In the genomic region with DNA sequence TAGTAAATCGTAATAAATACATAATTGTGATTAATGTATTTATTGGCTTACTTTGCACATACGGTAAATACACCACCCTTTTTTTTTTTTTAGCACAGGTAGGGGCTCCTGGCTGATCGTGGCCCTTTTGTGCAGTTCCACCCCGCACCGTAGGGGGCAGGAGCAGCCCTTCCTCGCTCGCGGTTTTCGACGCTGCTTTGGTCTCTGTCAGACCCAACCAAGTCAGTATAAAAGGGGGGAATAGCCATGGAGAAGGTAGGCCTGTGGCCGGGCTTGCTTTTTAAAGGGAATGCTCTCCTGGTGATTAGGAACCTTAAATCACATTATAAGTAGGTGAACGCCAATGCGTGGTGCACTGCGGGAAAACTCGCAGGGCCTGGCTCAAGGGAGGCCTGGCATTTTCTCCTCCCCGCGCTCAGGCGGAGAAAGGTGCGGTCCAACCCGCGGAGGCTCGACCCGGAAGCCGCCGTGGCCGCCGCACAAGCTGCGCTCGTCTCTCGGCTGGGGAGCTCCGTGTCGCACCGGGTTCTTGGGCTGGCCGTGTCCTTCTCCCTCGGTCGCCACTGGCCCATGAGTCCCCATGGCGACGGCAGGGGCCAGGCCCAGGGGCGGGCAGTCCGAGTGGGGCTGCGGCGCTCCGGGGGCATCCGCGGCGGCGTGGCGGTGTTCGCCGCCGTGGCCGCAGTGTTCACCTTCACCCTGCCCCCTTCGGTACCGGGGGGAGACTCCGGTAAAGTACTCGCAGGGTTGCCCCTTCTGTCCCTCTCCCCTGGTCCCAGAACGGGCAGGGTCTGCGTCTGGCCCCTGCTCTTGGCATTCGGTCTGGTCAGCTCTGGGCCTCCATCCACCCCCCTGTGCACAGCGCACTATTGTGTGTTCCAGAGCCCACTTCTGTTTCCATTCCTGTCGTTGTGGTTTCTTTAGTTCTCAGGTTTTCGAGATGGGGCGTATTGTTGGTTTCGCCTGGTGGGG, we compare ENCODE assay signal across 8 cellular contexts. TPM values are rescaled to one million over a fixed set of nuclear protein-coding genes. Genes with fewer than 3 reads are reported as not detected.
DNase-seq lines count a peak whose midpoint lies in the region; ATAC-seq, FAIRE-seq and TF ChIP-seq lines count a peak whose summit lies in the region.

A gene (plus strand): TSS at position 454 of the 972 bp plus-strand sequence. CDS start 117 bp downstream, at position 571.

- peak; percentile 75 for TF ChIP-seq POLR2A in H54 (IDR thresholded peaks at IDR 0.05; ENCODE audit: low read depth, low read length)

- in situ Hi-C loops in G401 (cut with HindIII; ENCODE audit: low sequenced_read_pairs): no loop called here

- no peaks in the 10 kb centered on the region for H3K36me3 ChIP-seq in RWPE2 (ENCODE audit: low read depth)

- peak within 1 kb of the TSS; percentile 16 for H3K27ac ChIP-seq in RWPE2 (ENCODE audit: poor library complexity, severe bottlenecking)

- peaks cover 29% of the 10 kb centered on the region for H3K4me1 ChIP-seq in RWPE2 (ENCODE audit: insufficient read depth, poor library complexity, severe bottlenecking)

- FAIRE-seq in H54 (lab: Jason Lieb, UNC): no peak

- H3K4me3 ChIP-seq in RWPE2 (ENCODE audit: severe bottlenecking): peak within 1 kb of the TSS; percentile 98

- H3K27me3 Mint-ChIP-seq in nephron progenitor cell (ENCODE audit: low read depth, poor library complexity): no peaks in the 10 kb centered on the region
- no peaks in the 10 kb centered on the region for H3K27me3 Mint-ChIP-seq in stimulated activated naive CD8-positive, alpha-beta T cell treated with anti-CD3 and anti-CD28 coated beads, Interleukin-15, amount 100 ng/mL, for 72 hours

- ATAC-seq in RWPE2 (ENCODE audit: low read depth): peak; percentile 83
- ATAC-seq in stimulated activated naive CD8-positive, alpha-beta T cell treated with anti-CD3 and anti-CD28 coated beads, Interleukin-15, amount 100 ng/mL, for 72 hours: peak; percentile 91

- no peaks in the 10 kb centered on the region for H3K9me3 ChIP-seq in RWPE2 (ENCODE audit: severe bottlenecking)

- no peaks in the 10 kb centered on the region for H3K36me3 Mint-ChIP-seq in nephron progenitor cell (ENCODE audit: low read depth)

- peak; percentile 91 for DNase-seq in G401 (ENCODE audit: low spot score)
- peak; percentile 54 for DNase-seq in H54 (ENCODE audit: insufficient read length, low spot score)
- peak; percentile 90 for DNase-seq in LoVo (ENCODE audit: low spot score)
- peak; percentile 81 for DNase-seq in RWPE2 (ENCODE audit: low spot score)
- DNase-seq in activated effector memory CD4-positive, alpha-beta T cell treated with Interleukin-2 at 50 U/mL for 16 hours: peak; percentile 89
- DNase-seq in fibroblast of the conjunctiva (ENCODE audit: low read depth): peak; percentile 72
- peak; percentile 92 for DNase-seq in nephron progenitor cell
- peak; percentile 91 to 92 for DNase-seq in stimulated activated naive CD8-positive, alpha-beta T cell treated with anti-CD3 and anti-CD28 coated beads, Interleukin-15, amount 100 ng/mL, for 72 hours

- H3K27ac Mint-ChIP-seq in nephron progenitor cell: peak within 1 kb of the TSS; percentile 100
- H3K27ac Mint-ChIP-seq in stimulated activated naive CD8-positive, alpha-beta T cell treated with anti-CD3 and anti-CD28 coated beads, Interleukin-15, amount 100 ng/mL, for 72 hours: peak within 1 kb of the TSS; percentile 99

- no peaks in the 10 kb centered on the region for H3K9me3 Mint-ChIP-seq in nephron progenitor cell
- no peaks in the 10 kb centered on the region for H3K9me3 Mint-ChIP-seq in stimulated activated naive CD8-positive, alpha-beta T cell treated with anti-CD3 and anti-CD28 coated beads, Interleukin-15, amount 100 ng/mL, for 72 hours

- H3K4me1 Mint-ChIP-seq in nephron progenitor cell: peaks cover 13% of the 10 kb centered on the region
- peaks cover 42% of the 10 kb centered on the region for H3K4me1 Mint-ChIP-seq in stimulated activated naive CD8-positive, alpha-beta T cell treated with anti-CD3 and anti-CD28 coated beads, Interleukin-15, amount 100 ng/mL, for 72 hours

- TF ChIP-seq CTCF in RWPE2 (IDR thresholded peaks at IDR 0.05; ENCODE audit: poor library complexity, severe bottlenecking): peak; percentile 99
- peak; percentile 88 for TF ChIP-seq CTCF in nephron progenitor cell (IDR thresholded peaks at IDR 0.05)

- peak within 1 kb of the TSS; percentile 92 for H3K4me3 Mint-ChIP-seq in nephron progenitor cell
- H3K4me3 Mint-ChIP-seq in stimulated activated naive CD8-positive, alpha-beta T cell treated with anti-CD3 and anti-CD28 coated beads, Interleukin-15, amount 100 ng/mL, for 72 hours: peak within 1 kb of the TSS; percentile 84 to 89

- no peaks in the 10 kb centered on the region for H3K27me3 ChIP-seq in RWPE2 (ENCODE audit: insufficient read depth, poor library complexity, severe bottlenecking)

RNA-seq across cellular contexts. Expression of the gene that starts here (rescaled TPM):
- total RNA-seq in G401 (2014; rRNA removed; shearing (Covaris generic)): 17.8 and 20.1 TPM in 2 replicates

Comparison
In these comparisons a context has a peak if more than half of its experiments do, and no peak if none do; other contexts are left out.
1. Peak in every context shown above with its lines: DNase-seq, ATAC-seq, H3K4me3 ChIP-seq and H3K27ac ChIP-seq.